1 cellular context compared by ENCODE assay signal in genomic region chr3:195442573-195443390, GRCh38.
TF ChIP-seq lines count a peak whose summit lies in the region.

Gene ACAP2, minus strand, starts transcription at chr3:195443020. Its CDS starts 173 bp downstream, at chr3:195442847.

TF ChIP-seq in HepG2, 621 proteins besides CTCF, POLR2A, EP300 and RAD21 (continued from another document and continues in another):
- TF ChIP-seq SOX6 (IDR thresholded peaks at IDR 0.05): no peak
- peak; percentile 52; the same call in 1 of the 2 replicates for TF ChIP-seq SOX6 (CRISPR knock-in tag; IDR thresholded peaks at IDR 0.05)
- 0 out of 2 replicates have a peak, but pooled peaks have one; percentile 17 for TF ChIP-seq HOMEZ (CRISPR knock-in tag; IDR thresholded peaks at IDR 0.05; ENCODE audit: low read depth)
- peak; percentile 85 for TF ChIP-seq ARNT2 (CRISPR knock-in tag; IDR thresholded peaks at IDR 0.05; ENCODE audit: low read depth)
- TF ChIP-seq KLF16 (CRISPR knock-in tag; IDR thresholded peaks at IDR 0.05): peak in 1 of 2 experiments; percentile 62; a peak in 1 of 4 replicates
- no peak for TF ChIP-seq CBX1 (IDR thresholded peaks at IDR 0.05; ENCODE audit: low read depth)
- peak; percentile 73 for TF ChIP-seq ARID4A (CRISPR knock-in tag; IDR thresholded peaks at IDR 0.05; ENCODE audit: borderline replicate concordance)
- peak; percentile 29; the same call in 1 of the 2 replicates for TF ChIP-seq DNMT1 (CRISPR knock-in tag; IDR thresholded peaks at IDR 0.05)
- 0 out of 2 replicates have a peak, but pooled peaks have one; percentile 38 for TF ChIP-seq KDM3A (CRISPR knock-in tag; IDR thresholded peaks at IDR 0.05; ENCODE audit: low read depth)
- peak; percentile 74 for TF ChIP-seq BHLHE40 (IDR thresholded peaks at IDR 0.05; ENCODE audit: low read length)
- 0 out of 2 replicates have a peak, but pooled peaks have one; percentile 53 for TF ChIP-seq PHF20 (CRISPR knock-in tag; IDR thresholded peaks at IDR 0.05)
- TF ChIP-seq ZFP91 (CRISPR knock-in tag; IDR thresholded peaks at IDR 0.05; ENCODE audit: borderline replicate concordance): peak; percentile 60; the same call in 1 of the 2 replicates
- peak; percentile 40 for TF ChIP-seq KAT8 (CRISPR knock-in tag; IDR thresholded peaks at IDR 0.05)
- 0 out of 2 replicates have a peak, but pooled peaks have one; percentile 48 for TF ChIP-seq ZSCAN25 (CRISPR knock-in tag; IDR thresholded peaks at IDR 0.05)
- 0 out of 2 replicates have a peak, but pooled peaks have one; percentile 56 for TF ChIP-seq CC2D1A (CRISPR knock-in tag; IDR thresholded peaks at IDR 0.05)
- TF ChIP-seq ZNF414 (CRISPR knock-in tag; IDR thresholded peaks at IDR 0.05): peak; percentile 3
- TF ChIP-seq FOXO1 (CRISPR knock-in tag; IDR thresholded peaks at IDR 0.05): peak; percentile 50; the same call in 1 of the 2 replicates
- no peak for TF ChIP-seq ATF3 (CRISPR knock-in tag; IDR thresholded peaks at IDR 0.05)
- peak; percentile 64; the same call in 1 of the 2 replicates for TF ChIP-seq TFDP1 (CRISPR knock-in tag; IDR thresholded peaks at IDR 0.05; ENCODE audit: borderline replicate concordance)
- peak; percentile 12; the same call in 1 of the 2 replicates for TF ChIP-seq IRF2 (CRISPR knock-in tag; IDR thresholded peaks at IDR 0.05)
- TF ChIP-seq ZNF761 (CRISPR knock-in tag; conservative IDR thresholded peaks at IDR 0.05): peak; percentile 82; the same call in 1 of the 2 replicates
- TF ChIP-seq SATB2 (CRISPR knock-in tag; IDR thresholded peaks at IDR 0.05): no peak
- TF ChIP-seq GATA4 (IDR thresholded peaks at IDR 0.05; ENCODE audit: borderline replicate concordance, low read depth): peak; percentile 38; the same call in 1 of the 2 replicates
- TF ChIP-seq ZNF496 (CRISPR knock-in tag; IDR thresholded peaks at IDR 0.05; ENCODE audit: insufficient replicate concordance): no peak
- TF ChIP-seq ZNF777 (CRISPR knock-in tag; IDR thresholded peaks at IDR 0.05): peak; percentile 100
- peak; percentile 92 for TF ChIP-seq ZNF547 (CRISPR knock-in tag; IDR thresholded peaks at IDR 0.05)
- peak; percentile 21; the same call in 1 of the 2 replicates for TF ChIP-seq ZNF691 (CRISPR knock-in tag; IDR thresholded peaks at IDR 0.05; ENCODE audit: borderline replicate concordance, low read depth)
- TF ChIP-seq POLR2AphosphoS5 (IDR thresholded peaks at IDR 0.05; ENCODE audit: low read depth, low read length): peak; percentile 62; the same call in 1 of the 2 replicates
- TF ChIP-seq IRF9 (CRISPR knock-in tag; IDR thresholded peaks at IDR 0.05; ENCODE audit: borderline replicate concordance): peak; percentile 85; the same call in 1 of the 2 replicates
- no peak for TF ChIP-seq ZNF318 (CRISPR knock-in tag; IDR thresholded peaks at IDR 0.05)
- 0 out of 2 replicates have a peak, but pooled peaks have one; percentile 30 for TF ChIP-seq ZNF768 (CRISPR knock-in tag; IDR thresholded peaks at IDR 0.05)
